17 cellular contexts compared by ENCODE assay signal in genomic region chr2:134975281-134976009, GRCh38.
"Had no signal": no experiment of that assay in that cellular context is flagged by ENCODE, and none has a peak within 500 bp of the region (broad histone marks: within the 10 kb centered on the region; RNA-seq: fewer than 3 reads in every experiment).

No MANE protein-coding gene starts in this region.

- H3K27ac ChIP-seq: body of pancreas, colonic mucosa, esophagus muscularis mucosa, lower lobe of right lung, psoas muscle, sigmoid colon, tibial nerve had no signal

- H3K36me3 ChIP-seq: colonic mucosa, esophagus muscularis mucosa, lower lobe of right lung, sigmoid colon, tibial nerve had no signal

- ATAC-seq: body of pancreas; psoas muscle; stimulated activated memory B cell treated with anti-CD40 and anti-IgM and Interleukin-4, amounts not matched to agents 10 μg/mL and 1 μg/mL and 100 μg/mL, for 72 hours had no signal

- H3K9me3 ChIP-seq: colonic mucosa, sigmoid colon had no signal

- H3K4me3 ChIP-seq: body of pancreas, colonic mucosa, esophagus muscularis mucosa, lower lobe of right lung, psoas muscle, sigmoid colon, tibial nerve had no signal

- FAIRE-seq: kidney had no signal

- DNase-seq: activated CD4-positive, alpha-beta T cell treated with anti-CD3 and anti-CD28 coated beads, Interleukin-2, amount 10 ng/mL, durations not matched to agents 7 days and 5 days; activated CD8-positive, alpha-beta memory T cell treated with anti-CD3 and anti-CD28 coated beads for 24 hours; activated gamma-delta T cell treated with Interleukin-2 at 50 U/mL for 16 hours; activated naive CD8-positive, alpha-beta T cell treated with anti-CD3 and anti-CD28 coated beads for 36 hours; amygdala; body of pancreas; central memory CD4-positive, alpha-beta T cell; colonic mucosa; hippocampal formation; kidney; lower lobe of right lung; psoas muscle; sigmoid colon; stimulated activated CD4-positive, alpha-beta T cell treated with anti-CD3 and anti-CD28 coated beads, Interleukin-2, amount 100 ng/mL, for 24 hours had no signal

- H3K4me1 ChIP-seq: body of pancreas, colonic mucosa, esophagus muscularis mucosa, lower lobe of right lung, psoas muscle, sigmoid colon, tibial nerve had no signal

- H3K27me3 ChIP-seq: body of pancreas, colonic mucosa, esophagus muscularis mucosa, sigmoid colon, tibial nerve had no signal
